In the genomic region with DNA sequence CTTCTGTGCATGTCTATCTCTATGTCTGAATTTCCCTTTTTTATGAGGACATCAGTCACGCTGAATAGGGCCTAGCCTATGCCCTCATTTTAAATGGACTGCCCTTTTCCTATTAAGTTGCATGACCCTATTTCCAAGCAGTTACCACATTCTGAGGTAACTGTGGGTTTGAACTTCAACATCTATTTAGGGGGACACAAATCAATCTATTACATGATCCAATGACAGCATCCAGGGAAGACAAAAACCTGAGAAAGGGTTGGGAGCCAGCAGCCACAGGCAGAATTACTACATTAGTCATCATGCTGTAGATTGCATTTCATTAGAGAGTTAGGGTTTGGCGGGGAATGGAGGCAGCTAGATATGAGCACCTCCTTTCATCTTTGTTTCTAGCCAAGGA, we compare ENCODE assay signal across 1 cellular context.
TF ChIP-seq lines count a peak whose summit lies in the region.

No MANE protein-coding gene starts in this region.

TF ChIP-seq in IMR-90, 13 proteins besides CTCF, POLR2A, EP300 and RAD21 (continued from another document):
- no peak for TF ChIP-seq SMC3 (IDR thresholded peaks at IDR 0.05; ENCODE audit: low read depth, low read length)
- TF ChIP-seq CEBPB (IDR thresholded peaks at IDR 0.05; ENCODE audit: low read depth, low read length) = no peak
- TF ChIP-seq BHLHE40 (IDR thresholded peaks at IDR 0.05; ENCODE audit: low read depth, low read length) = no peak
- no peak for TF ChIP-seq CHD1 (IDR thresholded peaks at IDR 0.05; ENCODE audit: low read depth, low read length)
- TF ChIP-seq, protein P1, sequence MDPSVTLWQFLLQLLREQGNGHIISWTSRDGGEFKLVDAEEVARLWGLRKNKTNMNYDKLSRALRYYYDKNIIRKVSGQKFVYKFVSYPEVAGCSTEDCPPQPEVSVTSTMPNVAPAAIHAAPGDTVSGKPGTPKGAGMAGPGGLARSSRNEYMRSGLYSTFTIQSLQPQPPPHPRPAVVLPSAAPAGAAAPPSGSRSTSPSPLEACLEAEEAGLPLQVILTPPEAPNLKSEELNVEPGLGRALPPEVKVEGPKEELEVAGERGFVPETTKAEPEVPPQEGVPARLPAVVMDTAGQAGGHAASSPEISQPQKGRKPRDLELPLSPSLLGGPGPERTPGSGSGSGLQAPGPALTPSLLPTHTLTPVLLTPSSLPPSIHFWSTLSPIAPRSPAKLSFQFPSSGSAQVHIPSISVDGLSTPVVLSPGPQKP (IDR thresholded peaks at IDR 0.05; ENCODE audit: borderline replicate concordance, low read depth, low read length) = no peak
- TF ChIP-seq MAFK (IDR thresholded peaks at IDR 0.05; ENCODE audit: low read depth, low read length) = no peak
- TF ChIP-seq FOS (IDR thresholded peaks at IDR 0.05; ENCODE audit: low read depth, low read length) = no peak
